In the genomic region with DNA sequence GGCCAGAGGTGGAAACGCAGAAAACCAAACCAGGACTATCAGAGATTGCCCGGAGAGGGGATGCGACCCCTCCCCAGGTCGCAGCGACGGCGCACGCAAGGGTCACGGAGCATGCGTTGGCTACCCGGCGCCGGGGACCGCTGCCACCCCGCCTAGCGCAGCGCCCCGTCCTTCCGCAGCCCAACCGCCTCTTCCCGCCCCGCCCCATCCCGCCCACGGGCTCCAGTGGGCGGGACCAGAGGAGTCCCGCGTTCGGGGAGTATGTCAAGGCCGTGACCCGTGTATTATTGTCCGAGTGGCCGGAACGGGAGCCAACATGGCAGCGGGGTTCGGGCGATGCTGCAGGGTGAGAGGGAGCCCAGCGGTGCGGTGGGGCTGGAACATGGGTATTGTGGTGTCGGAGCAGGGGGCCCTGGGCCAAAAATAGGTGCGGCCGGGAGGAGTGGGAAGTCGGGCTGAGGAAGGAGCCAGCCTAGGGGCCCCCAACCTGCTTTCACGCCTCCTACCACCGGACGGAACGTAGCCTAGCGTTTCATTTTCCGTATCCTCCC, we compare ENCODE assay signal across 1 cellular context.
TF ChIP-seq lines count a peak whose summit lies in the region.

ACADM (plus strand) TSS at position 238 of the 551 bp plus-strand sequence; CDS start at position 317, 79 bp downstream.

TF ChIP-seq in K562, 482 proteins besides CTCF, POLR2A, EP300 and RAD21 (continued from another document and continues in another):
- TF ChIP-seq, protein P1, sequence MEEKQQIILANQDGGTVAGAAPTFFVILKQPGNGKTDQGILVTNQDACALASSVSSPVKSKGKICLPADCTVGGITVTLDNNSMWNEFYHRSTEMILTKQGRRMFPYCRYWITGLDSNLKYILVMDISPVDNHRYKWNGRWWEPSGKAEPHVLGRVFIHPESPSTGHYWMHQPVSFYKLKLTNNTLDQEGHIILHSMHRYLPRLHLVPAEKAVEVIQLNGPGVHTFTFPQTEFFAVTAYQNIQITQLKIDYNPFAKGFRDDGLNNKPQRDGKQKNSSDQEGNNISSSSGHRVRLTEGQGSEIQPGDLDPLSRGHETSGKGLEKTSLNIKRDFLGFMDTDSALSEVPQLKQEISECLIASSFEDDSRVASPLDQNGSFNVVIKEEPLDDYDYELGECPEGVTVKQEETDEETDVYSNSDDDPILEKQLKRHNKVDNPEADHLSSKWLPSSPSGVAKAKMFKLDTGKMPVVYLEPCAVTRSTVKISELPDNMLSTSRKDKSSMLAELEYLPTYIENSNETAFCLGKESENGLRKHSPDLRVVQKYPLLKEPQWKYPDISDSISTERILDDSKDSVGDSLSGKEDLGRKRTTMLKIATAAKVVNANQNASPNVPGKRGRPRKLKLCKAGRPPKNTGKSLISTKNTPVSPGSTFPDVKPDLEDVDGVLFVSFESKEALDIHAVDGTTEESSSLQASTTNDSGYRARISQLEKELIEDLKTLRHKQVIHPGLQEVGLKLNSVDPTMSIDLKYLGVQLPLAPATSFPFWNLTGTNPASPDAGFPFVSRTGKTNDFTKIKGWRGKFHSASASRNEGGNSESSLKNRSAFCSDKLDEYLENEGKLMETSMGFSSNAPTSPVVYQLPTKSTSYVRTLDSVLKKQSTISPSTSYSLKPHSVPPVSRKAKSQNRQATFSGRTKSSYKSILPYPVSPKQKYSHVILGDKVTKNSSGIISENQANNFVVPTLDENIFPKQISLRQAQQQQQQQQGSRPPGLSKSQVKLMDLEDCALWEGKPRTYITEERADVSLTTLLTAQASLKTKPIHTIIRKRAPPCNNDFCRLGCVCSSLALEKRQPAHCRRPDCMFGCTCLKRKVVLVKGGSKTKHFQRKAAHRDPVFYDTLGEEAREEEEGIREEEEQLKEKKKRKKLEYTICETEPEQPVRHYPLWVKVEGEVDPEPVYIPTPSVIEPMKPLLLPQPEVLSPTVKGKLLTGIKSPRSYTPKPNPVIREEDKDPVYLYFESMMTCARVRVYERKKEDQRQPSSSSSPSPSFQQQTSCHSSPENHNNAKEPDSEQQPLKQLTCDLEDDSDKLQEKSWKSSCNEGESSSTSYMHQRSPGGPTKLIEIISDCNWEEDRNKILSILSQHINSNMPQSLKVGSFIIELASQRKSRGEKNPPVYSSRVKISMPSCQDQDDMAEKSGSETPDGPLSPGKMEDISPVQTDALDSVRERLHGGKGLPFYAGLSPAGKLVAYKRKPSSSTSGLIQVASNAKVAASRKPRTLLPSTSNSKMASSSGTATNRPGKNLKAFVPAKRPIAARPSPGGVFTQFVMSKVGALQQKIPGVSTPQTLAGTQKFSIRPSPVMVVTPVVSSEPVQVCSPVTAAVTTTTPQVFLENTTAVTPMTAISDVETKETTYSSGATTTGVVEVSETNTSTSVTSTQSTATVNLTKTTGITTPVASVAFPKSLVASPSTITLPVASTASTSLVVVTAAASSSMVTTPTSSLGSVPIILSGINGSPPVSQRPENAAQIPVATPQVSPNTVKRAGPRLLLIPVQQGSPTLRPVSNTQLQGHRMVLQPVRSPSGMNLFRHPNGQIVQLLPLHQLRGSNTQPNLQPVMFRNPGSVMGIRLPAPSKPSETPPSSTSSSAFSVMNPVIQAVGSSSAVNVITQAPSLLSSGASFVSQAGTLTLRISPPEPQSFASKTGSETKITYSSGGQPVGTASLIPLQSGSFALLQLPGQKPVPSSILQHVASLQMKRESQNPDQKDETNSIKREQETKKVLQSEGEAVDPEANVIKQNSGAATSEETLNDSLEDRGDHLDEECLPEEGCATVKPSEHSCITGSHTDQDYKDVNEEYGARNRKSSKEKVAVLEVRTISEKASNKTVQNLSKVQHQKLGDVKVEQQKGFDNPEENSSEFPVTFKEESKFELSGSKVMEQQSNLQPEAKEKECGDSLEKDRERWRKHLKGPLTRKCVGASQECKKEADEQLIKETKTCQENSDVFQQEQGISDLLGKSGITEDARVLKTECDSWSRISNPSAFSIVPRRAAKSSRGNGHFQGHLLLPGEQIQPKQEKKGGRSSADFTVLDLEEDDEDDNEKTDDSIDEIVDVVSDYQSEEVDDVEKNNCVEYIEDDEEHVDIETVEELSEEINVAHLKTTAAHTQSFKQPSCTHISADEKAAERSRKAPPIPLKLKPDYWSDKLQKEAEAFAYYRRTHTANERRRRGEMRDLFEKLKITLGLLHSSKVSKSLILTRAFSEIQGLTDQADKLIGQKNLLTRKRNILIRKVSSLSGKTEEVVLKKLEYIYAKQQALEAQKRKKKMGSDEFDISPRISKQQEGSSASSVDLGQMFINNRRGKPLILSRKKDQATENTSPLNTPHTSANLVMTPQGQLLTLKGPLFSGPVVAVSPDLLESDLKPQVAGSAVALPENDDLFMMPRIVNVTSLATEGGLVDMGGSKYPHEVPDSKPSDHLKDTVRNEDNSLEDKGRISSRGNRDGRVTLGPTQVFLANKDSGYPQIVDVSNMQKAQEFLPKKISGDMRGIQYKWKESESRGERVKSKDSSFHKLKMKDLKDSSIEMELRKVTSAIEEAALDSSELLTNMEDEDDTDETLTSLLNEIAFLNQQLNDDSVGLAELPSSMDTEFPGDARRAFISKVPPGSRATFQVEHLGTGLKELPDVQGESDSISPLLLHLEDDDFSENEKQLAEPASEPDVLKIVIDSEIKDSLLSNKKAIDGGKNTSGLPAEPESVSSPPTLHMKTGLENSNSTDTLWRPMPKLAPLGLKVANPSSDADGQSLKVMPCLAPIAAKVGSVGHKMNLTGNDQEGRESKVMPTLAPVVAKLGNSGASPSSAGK (IDR thresholded peaks at IDR 0.05): peak; percentile 32; the same call in 1 of the 2 replicates
- TF ChIP-seq CBX8 (IDR thresholded peaks at IDR 0.05; ENCODE audit: borderline replicate concordance, extremely low read depth, low read depth, low read length, poor library complexity, severe bottlenecking): no peak
- no peak for TF ChIP-seq ZFP36 (IDR thresholded peaks at IDR 0.05; ENCODE audit: low read depth, low read length, partially characterized antibody)
- peak; percentile 92 to 93 for TF ChIP-seq NRF1 (conservative IDR thresholded peaks at IDR 0.05 in 1 of 2, IDR thresholded peaks at IDR 0.05 in 1 of 2)
- TF ChIP-seq FOXP1 (CRISPR knock-in tag; IDR thresholded peaks at IDR 0.05): no peak
- peak; percentile 82 for TF ChIP-seq PCBP1 (IDR thresholded peaks at IDR 0.05; ENCODE audit: low read depth, low read length, poor library complexity, severe bottlenecking)
- TF ChIP-seq, protein P2, sequence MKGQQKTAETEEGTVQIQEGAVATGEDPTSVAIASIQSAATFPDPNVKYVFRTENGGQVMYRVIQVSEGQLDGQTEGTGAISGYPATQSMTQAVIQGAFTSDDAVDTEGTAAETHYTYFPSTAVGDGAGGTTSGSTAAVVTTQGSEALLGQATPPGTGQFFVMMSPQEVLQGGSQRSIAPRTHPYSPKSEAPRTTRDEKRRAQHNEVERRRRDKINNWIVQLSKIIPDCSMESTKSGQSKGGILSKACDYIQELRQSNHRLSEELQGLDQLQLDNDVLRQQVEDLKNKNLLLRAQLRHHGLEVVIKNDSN (CRISPR knock-in tag; IDR thresholded peaks at IDR 0.05): no peak
- peak; percentile 95 for TF ChIP-seq POLR2AphosphoS5 (IDR thresholded peaks at IDR 0.05; ENCODE audit: control insufficient read depth, insufficient read depth, low read depth, low read length)
- peak; percentile 73; the same call in 1 of the 2 replicates for TF ChIP-seq GTF2F1 (IDR thresholded peaks at IDR 0.05; ENCODE audit: low read depth, low read length)
- TF ChIP-seq JUND (IDR thresholded peaks at IDR 0.05; ENCODE audit: borderline replicate concordance, low read depth, low read length): peak; percentile 44; the same call in 1 of the 2 replicates
- TF ChIP-seq JUND (tag; IDR thresholded peaks at IDR 0.05; ENCODE audit: borderline replicate concordance, low read depth, low read length): no peak
- TF ChIP-seq MAFF (IDR thresholded peaks at IDR 0.05; ENCODE audit: low read length): no peak
- no peak for TF ChIP-seq SMARCB1 (IDR thresholded peaks at IDR 0.05; ENCODE audit: insufficient read length, low read depth)
- TF ChIP-seq CREM (IDR thresholded peaks at IDR 0.05; ENCODE audit: low read depth): peak; percentile 52
- 0 out of 2 replicates have a peak, but pooled peaks have one; percentile 46 for TF ChIP-seq POLR2AphosphoS2 (IDR thresholded peaks at IDR 0.05; ENCODE audit: low read length)
- TF ChIP-seq, protein P3, sequence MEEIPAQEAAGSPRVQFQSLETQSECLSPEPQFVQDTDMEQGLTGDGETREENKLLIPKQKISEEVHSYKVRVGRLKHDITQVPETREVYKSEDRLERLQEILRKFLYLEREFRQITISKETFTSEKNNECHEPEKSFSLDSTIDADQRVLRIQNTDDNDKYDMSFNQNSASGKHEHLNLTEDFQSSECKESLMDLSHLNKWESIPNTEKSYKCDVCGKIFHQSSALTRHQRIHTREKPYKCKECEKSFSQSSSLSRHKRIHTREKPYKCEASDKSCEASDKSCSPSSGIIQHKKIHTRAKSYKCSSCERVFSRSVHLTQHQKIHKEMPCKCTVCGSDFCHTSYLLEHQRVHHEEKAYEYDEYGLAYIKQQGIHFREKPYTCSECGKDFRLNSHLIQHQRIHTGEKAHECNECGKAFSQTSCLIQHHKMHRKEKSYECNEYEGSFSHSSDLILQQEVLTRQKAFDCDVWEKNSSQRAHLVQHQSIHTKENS (CRISPR knock-in tag; IDR thresholded peaks at IDR 0.05): no peak
- no peak for TF ChIP-seq CGGBP1 (CRISPR knock-in tag; IDR thresholded peaks at IDR 0.05)
- TF ChIP-seq, protein P4, sequence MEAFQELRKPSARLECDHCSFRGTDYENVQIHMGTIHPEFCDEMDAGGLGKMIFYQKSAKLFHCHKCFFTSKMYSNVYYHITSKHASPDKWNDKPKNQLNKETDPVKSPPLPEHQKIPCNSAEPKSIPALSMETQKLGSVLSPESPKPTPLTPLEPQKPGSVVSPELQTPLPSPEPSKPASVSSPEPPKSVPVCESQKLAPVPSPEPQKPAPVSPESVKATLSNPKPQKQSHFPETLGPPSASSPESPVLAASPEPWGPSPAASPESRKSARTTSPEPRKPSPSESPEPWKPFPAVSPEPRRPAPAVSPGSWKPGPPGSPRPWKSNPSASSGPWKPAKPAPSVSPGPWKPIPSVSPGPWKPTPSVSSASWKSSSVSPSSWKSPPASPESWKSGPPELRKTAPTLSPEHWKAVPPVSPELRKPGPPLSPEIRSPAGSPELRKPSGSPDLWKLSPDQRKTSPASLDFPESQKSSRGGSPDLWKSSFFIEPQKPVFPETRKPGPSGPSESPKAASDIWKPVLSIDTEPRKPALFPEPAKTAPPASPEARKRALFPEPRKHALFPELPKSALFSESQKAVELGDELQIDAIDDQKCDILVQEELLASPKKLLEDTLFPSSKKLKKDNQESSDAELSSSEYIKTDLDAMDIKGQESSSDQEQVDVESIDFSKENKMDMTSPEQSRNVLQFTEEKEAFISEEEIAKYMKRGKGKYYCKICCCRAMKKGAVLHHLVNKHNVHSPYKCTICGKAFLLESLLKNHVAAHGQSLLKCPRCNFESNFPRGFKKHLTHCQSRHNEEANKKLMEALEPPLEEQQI (IDR thresholded peaks at IDR 0.05): 0 out of 2 replicates have a peak, but pooled peaks have one; percentile 23
- TF ChIP-seq ELF1 (tag; IDR thresholded peaks at IDR 0.05): peak; percentile 70
- TF ChIP-seq NCOA2 (IDR thresholded peaks at IDR 0.05; ENCODE audit: partially characterized antibody in 2 of 2): no peak
- 0 out of 2 replicates have a peak, but pooled peaks have one; percentile 11 for TF ChIP-seq MITF (IDR thresholded peaks at IDR 0.05)
- TF ChIP-seq C11orf30 (IDR thresholded peaks at IDR 0.05; ENCODE audit: low read depth): no peak
- peak; percentile 100 for TF ChIP-seq POLR2G (IDR thresholded peaks at IDR 0.05; ENCODE audit: low read depth, low read length)
- no peak for TF ChIP-seq ZNF133 (CRISPR knock-in tag; IDR thresholded peaks at IDR 0.05)
- TF ChIP-seq MTA1 (IDR thresholded peaks at IDR 0.05; ENCODE audit: borderline replicate concordance): peak; percentile 67; the same call in 1 of the 2 replicates
- peak; percentile 95 for TF ChIP-seq TBP (optimal IDR thresholded peaks at IDR 0.05; ENCODE audit: low read depth, low read length)
- TF ChIP-seq SETDB1 (IDR thresholded peaks at IDR 0.05; ENCODE audit: low read length): peak; percentile 59
- 0 out of 2 replicates have a peak, but pooled peaks have one; percentile 49 for TF ChIP-seq MEF2D (tag; conservative IDR thresholded peaks at IDR 0.05; ENCODE audit: low read depth)
- no peak for TF ChIP-seq ZNF311 (CRISPR knock-in tag; IDR thresholded peaks at IDR 0.05)
- TF ChIP-seq, protein P5, sequence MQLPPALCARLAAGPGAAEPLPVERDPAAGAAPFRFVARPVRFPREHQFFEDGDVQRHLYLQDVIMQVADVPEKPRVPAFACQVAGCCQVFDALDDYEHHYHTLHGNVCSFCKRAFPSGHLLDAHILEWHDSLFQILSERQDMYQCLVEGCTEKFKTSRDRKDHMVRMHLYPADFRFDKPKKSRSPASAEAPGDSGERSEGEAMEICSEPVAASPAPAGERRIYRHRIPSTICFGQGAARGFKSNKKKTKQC (CRISPR knock-in tag; IDR thresholded peaks at IDR 0.05): peak; percentile 37; the same call in 1 of the 2 replicates
- peak; percentile 46; the same call in 1 of the 2 replicates for TF ChIP-seq BRD4 (IDR thresholded peaks at IDR 0.05)
- TF ChIP-seq FOXK1 (CRISPR knock-in tag; IDR thresholded peaks at IDR 0.05; ENCODE audit: borderline replicate concordance): 0 out of 2 replicates have a peak, but pooled peaks have one; percentile 22
- peak; percentile 95 for TF ChIP-seq CXXC5 (CRISPR knock-in tag; IDR thresholded peaks at IDR 0.05)
- peak; percentile 98 for TF ChIP-seq HMGN3 (IDR thresholded peaks at IDR 0.05; ENCODE audit: borderline replicate concordance, extremely low read depth, insufficient read length, low read depth, low read length)
